In genomic region chr2:108719149-108720044, GRCh38 we compare ENCODE assay signal across 8 cellular contexts. TPM values are rescaled to one million over a fixed set of nuclear protein-coding genes. Genes with fewer than 3 reads are reported as not detected.
DNase-seq lines count a peak whose midpoint lies in the region; ATAC-seq and TF ChIP-seq lines count a peak whose summit lies in the region.

Gene RANBP2, plus strand, starts transcription at chr2:108719482. Its CDS starts 125 bp downstream, at chr2:108719607.

- peaks cover 26% of the 10 kb centered on the region for H3K4me1 Mint-ChIP-seq in activated T-cell treated with anti-CD3 and anti-CD28 coated beads, Interleukin-2, amount 50 U/mL, for 4 hours (ENCODE audit: low read depth)

- H3K4me3 ChIP-seq in KMS-11 (IDR thresholded peaks at IDR 0.05; ENCODE audit: insufficient read depth, low read depth, low read length): peak within 1 kb of the TSS; percentile 29
- peak within 1 kb of the TSS; percentile 69 to 80 for H3K4me3 ChIP-seq in Panc1 (ENCODE audit: low read depth in 2 of 2, low read length in 2 of 2)
- peak within 1 kb of the TSS; percentile 63 to 96 for H3K4me3 ChIP-seq in esophagus (ENCODE audit: low read depth in 1 of 2, low read length in 2 of 2)
- H3K4me3 ChIP-seq in mucosa of stomach (ENCODE audit: low read length): peak within 1 kb of the TSS; percentile 69

- H3K36me3 ChIP-seq in KMS-11 (ENCODE audit: insufficient read depth) (no peaks in the 10 kb centered on the region), Panc1 (ENCODE audit: control insufficient read depth, insufficient read depth, low read length) (no peaks in the 10 kb centered on the region), esophagus (ENCODE audit: control insufficient read depth in 2 of 2, insufficient read depth in 2 of 2, low read length in 1 of 2) (no peaks in the 10 kb centered on the region), mucosa of stomach (ENCODE audit: control insufficient read depth, insufficient read depth, low read length) (no peaks in the 10 kb centered on the region)

- peaks cover 3% of the 10 kb centered on the region for H3K36me3 Mint-ChIP-seq in activated T-cell treated with anti-CD3 and anti-CD28 coated beads, Interleukin-2, amount 50 U/mL, for 4 hours (ENCODE audit: insufficient read depth)

- CTCF ChIA-PET in Panc1 (lab: Charles Lee): interaction anchor here (0.7 kb wide), 1 partner anchor 91 kb away, joined by 3 read pairs; no protein-coding TSS in a partner anchor

- peak; percentile 97 for ATAC-seq in GM21786 (IDR thresholded peaks at IDR 0.05; ENCODE audit: unreplicated experiment)
- peak; percentile 99 for ATAC-seq in Panc1
- ATAC-seq in activated T-cell treated with anti-CD3 and anti-CD28 coated beads, Interleukin-2, amount 50 U/mL, for 4 hours: peak; percentile 98

- no peaks in the 10 kb centered on the region for H3K27me3 Mint-ChIP-seq in activated T-cell treated with anti-CD3 and anti-CD28 coated beads, Interleukin-2, amount 50 U/mL, for 4 hours (ENCODE audit: low read depth)

- H3K27ac ChIP-seq in KMS-11 (peak within 1 kb of the TSS; percentile 72), Panc1 (ENCODE audit: low read length) (peak within 1 kb of the TSS; percentile 95), esophagus (ENCODE audit: low read depth in 2 of 2, low read length in 1 of 2) (peak within 1 kb of the TSS; percentile 94 to 98)

- H3K4me2 ChIP-seq in KMS-11: peak within 1 kb of the TSS; percentile 41; the same call in 1 of the 2 replicates

- H4K20me1 ChIP-seq in KMS-11 (ENCODE audit: insufficient read depth): no peaks in the 10 kb centered on the region

- in situ Hi-C loops in Panc1 (cut with HindIII; ENCODE audit: low pct_unique_long_range_greater_than_20kb, low sequenced_read_pairs): no loop called here

- H3K79me2 ChIP-seq in KMS-11 (ENCODE audit: insufficient read depth, low read depth): peaks cover 22% of the 10 kb centered on the region; the same call in 1 of the 2 replicates

- TF ChIP-seq CTCF in KMS-11 (conservative IDR thresholded peaks at IDR 0.05; ENCODE audit: low read depth, low read length): no peak
- TF ChIP-seq CTCF in Panc1 (IDR thresholded peaks at IDR 0.05): no peak

- H3K4me1 ChIP-seq in KMS-11 (ENCODE audit: low read depth, poor library complexity, severe bottlenecking) (no peaks in the 10 kb centered on the region), Panc1 (ENCODE audit: control insufficient read depth, insufficient read depth, low read length) (no peaks in the 10 kb centered on the region), esophagus (ENCODE audit: control insufficient read depth in 2 of 2, insufficient read depth in 2 of 2, low read length in 1 of 2) (no peaks in the 10 kb centered on the region), mucosa of stomach (ENCODE audit: control insufficient read depth, insufficient read depth, low read length) (peaks cover 4% of the 10 kb centered on the region)

- no peaks in the 10 kb centered on the region for H3K9me3 Mint-ChIP-seq in activated T-cell treated with anti-CD3 and anti-CD28 coated beads, Interleukin-2, amount 50 U/mL, for 4 hours

- POLR2A ChIA-PET in Panc1 (lab: Charles Lee): interaction anchor here (0.6 kb wide), 1 partner anchor 125 kb away, joined by 3 read pairs; no protein-coding TSS in a partner anchor

- no peaks in the 10 kb centered on the region for H3K9me3 ChIP-seq in Panc1 (ENCODE audit: control insufficient read depth, insufficient read depth, low read depth, low read length)
- no peaks in the 10 kb centered on the region for H3K9me3 ChIP-seq in esophagus (ENCODE audit: control insufficient read depth in 2 of 2, insufficient read depth in 1 of 2, low read depth in 1 of 2, low read length in 1 of 2)
- H3K9me3 ChIP-seq in mucosa of stomach (ENCODE audit: control insufficient read depth, low read length): no peaks in the 10 kb centered on the region

- DNase-seq in DMS79 treated with DMSO at 0.1 percent for 48 hours (lab: John Stamatoyannopoulos, UW) (peak; percentile 88), Panc1 (ENCODE audit: low read depth, low spot score) (peak; percentile 84)
- DNase-seq in activated T-cell treated with anti-CD3 and anti-CD28 coated beads, Interleukin-2, amount 50 U/mL, for 4 hours: peak; percentile 92
- peak; percentile 95 for DNase-seq in stimulated activated CD8-positive, alpha-beta memory T cell treated with anti-CD3 and anti-CD28 coated beads, Interleukin-4, amount 100 ng/mL, for 48 hours

- H3K27me3 ChIP-seq in KMS-11 (ENCODE audit: insufficient read depth, low read depth): no peaks in the 10 kb centered on the region
- H3K27me3 ChIP-seq in Panc1 (ENCODE audit: control insufficient read depth, insufficient read depth, low read length): no peaks in the 10 kb centered on the region
- H3K27me3 ChIP-seq in esophagus (ENCODE audit: control insufficient read depth in 1 of 2, insufficient read depth in 2 of 2, low read length in 2 of 2): no peaks in the 10 kb centered on the region
- no peaks in the 10 kb centered on the region for H3K27me3 ChIP-seq in mucosa of stomach (ENCODE audit: control insufficient read depth, insufficient read depth, low read length)

- peak within 1 kb of the TSS; percentile 91 for H3K4me3 Mint-ChIP-seq in activated T-cell treated with anti-CD3 and anti-CD28 coated beads, Interleukin-2, amount 50 U/mL, for 4 hours

- H3K9ac ChIP-seq in KMS-11: peak within 1 kb of the TSS; percentile 79
- H3K9ac ChIP-seq in mucosa of stomach (ENCODE audit: low read length): peak within 1 kb of the TSS; percentile 89

- BruUV-seq in Panc1 (replicated peaks; lab: Mats Ljungman, UMichigan): no TSS peak

- 0% methylated on average over 97 of the region's 97 CpGs for WGBS in esophagus, 2 donors

- peak within 1 kb of the TSS; percentile 73 for H2AFZ ChIP-seq in KMS-11 (ENCODE audit: low read depth)

- intact Hi-C loops in Panc1 (cut with micrococcal nuclease; ENCODE audit: unreplicated experiment): no loop called here

RNA-seq across cellular contexts. Expression of gene RANBP2, which starts in this region (rescaled TPM):
- total RNA-seq in Panc1 (2021; ENCODE audit: unreplicated experiment): 92.1 TPM
- polyA plus RNA-seq in Panc1 (2012; ENCODE audit: insufficient read length): 84.9 TPM
- 10 to 100 TPM; 72.3 to 84.8 (median 81.1) TPM for total RNA-seq in activated T-cell treated with anti-CD3 and anti-CD28 coated beads, Interleukin-2, amount 50 U/mL, for 4 hours
- polyA plus RNA-seq in esophagus: 10 to 100 TPM in 1 of 2 donors, 1 to 10 TPM in 1; 7.1 to 10.1 TPM

Comparison
In these comparisons a context has a peak if more than half of its experiments do, and no peak if none do; other contexts are left out.
1. Peak in every context shown above with its lines: DNase-seq, ATAC-seq, H3K4me3 ChIP-seq and H3K27ac ChIP-seq.
2. H3K4me3 ChIP-seq: peak in every context shown above with its lines; median percentile 80 in esophagus; 74 in Panc1; 69 in mucosa of stomach; 29 in KMS-11.